ENCODE assay signal across 9 cellular contexts in genomic region chr7:151246161-151247015, GRCh38. TPM values are rescaled to one million over a fixed set of nuclear protein-coding genes. Genes with fewer than 3 reads are reported as not detected.
A peak's percentile ranks its signal among the peaks of the same experiment; 100 is the strongest.
DNase-seq lines count a peak whose midpoint lies in the region; ATAC-seq and TF ChIP-seq lines count a peak whose summit lies in the region.
"Had no signal": no experiment of that assay in that cellular context is flagged by ENCODE, and none has a peak within 500 bp of the region (broad histone marks: within the 10 kb centered on the region; RNA-seq: fewer than 3 reads in every experiment).

No MANE protein-coding gene starts in this region.

- H3K4me1 ChIP-seq in parathyroid adenoma = peaks cover 31% of the 10 kb centered on the region

- H3K27me3 Mint-ChIP-seq in CD4-positive, alpha-beta T cell = peaks cover 64% of the 10 kb centered on the region
- H3K27me3 Mint-ChIP-seq in IgD-negative memory B cell = peaks cover 43% of the 10 kb centered on the region

- intact Hi-C loops in CD4-positive, alpha-beta T cell (cut with DNase I, micrococcal nuclease) = loop anchor here (5.0 to 10.0 kb wide), 2 partner anchors 79 to 82 kb away; partner anchors contain the start of gene GBX1 (in 2 of the 2)

- H3K27me3 ChIP-seq in CD4-positive, alpha-beta T cell (ENCODE audit: control insufficient read depth, insufficient read depth, low read length) = peaks cover 51% of the 10 kb centered on the region
- H3K27me3 ChIP-seq in parathyroid adenoma (ENCODE audit: control insufficient read depth, insufficient read depth, low read length) = no peaks in the 10 kb centered on the region

- no peak overlapping the region for H2AFZ ChIP-seq in parathyroid adenoma

- peaks cover 61% of the 10 kb centered on the region for H3K4me1 Mint-ChIP-seq in CD4-positive, alpha-beta T cell (ENCODE audit: low read depth)
- H3K4me1 Mint-ChIP-seq in IgD-negative memory B cell = peaks cover 16 to 28% (median 25%) of the 10 kb centered on the region in 3 donors

- H3K4me3 ChIP-seq in foreskin fibroblast (ENCODE audit: low read depth in 1 of 2, low read length in 2 of 2) (peak overlapping the region; percentile 75 to 77), parathyroid adenoma (ENCODE audit: low read depth, low read length) (no peak overlapping the region)

- no peak for DNase-seq in CD4-positive, alpha-beta T cell
- peak in 1 of 2 donors; percentile 60 for DNase-seq in foreskin fibroblast
- DNase-seq in NCI-H446 treated with DMSO at 0.1 percent for 48 hours (lab: John Stamatoyannopoulos, UW) = no peak
- DNase-seq in germinal center (ENCODE audit: low spot score) = no peak
- DNase-seq: NCI-H510A treated with DMSO at 0.1 percent for 48 hours had no signal

- CTCF ChIA-PET in CD4-positive, alpha-beta T cell (lab: Charles Lee) = interaction anchor here (0.7 to 2.7 kb wide), 2 partner anchors 39 to 122 kb away, joined by 3 to 15 read pairs; no protein-coding TSS in a partner anchor

- H3K79me2 ChIP-seq in parathyroid adenoma = no peaks in the 10 kb centered on the region

- POLR2A ChIA-PET in CD4-positive, alpha-beta T cell (lab: Charles Lee) = interaction anchor here (1.5 kb wide), 1 partner anchor 20 kb away, joined by 3 read pairs; the partner anchor contains the start of gene ABCF2

- H3K36me3 Mint-ChIP-seq in CD4-positive, alpha-beta T cell (ENCODE audit: low read depth) = no peaks in the 10 kb centered on the region
- H3K36me3 Mint-ChIP-seq in IgD-negative memory B cell = peaks cover 2% of the 10 kb centered on the region

- no peak for TF ChIP-seq CTCF in CD4-positive, alpha-beta T cell (IDR thresholded peaks at IDR 0.05)
- TF ChIP-seq CTCF in foreskin fibroblast (IDR thresholded peaks at IDR 0.05; ENCODE audit: low read depth, low read length) (no peak), parathyroid adenoma (IDR thresholded peaks at IDR 0.05) (no peak)

- H3K4me2 ChIP-seq in parathyroid adenoma (ENCODE audit: low read length) = peak overlapping the region; percentile 95

- no peak for ATAC-seq in CD4-positive, alpha-beta T cell (ENCODE audit: poor library complexity)
- no peak for ATAC-seq in HG03442 (IDR thresholded peaks at IDR 0.05; ENCODE audit: unreplicated experiment)
- ATAC-seq in GM19395 (IDR thresholded peaks at IDR 0.05; ENCODE audit: unreplicated experiment) = no peak

- H3K4me3 Mint-ChIP-seq in CD4-positive, alpha-beta T cell = peak overlapping the region; percentile 63
- H3K4me3 Mint-ChIP-seq in IgD-negative memory B cell = peak overlapping the region; percentile 54 to 75 (median 66)

- no peak overlapping the region for H3K27ac ChIP-seq in CD4-positive, alpha-beta T cell (ENCODE audit: low read depth, low read length)
- no peak overlapping the region for H3K27ac ChIP-seq in parathyroid adenoma

- no peak overlapping the region for H3K27ac Mint-ChIP-seq in CD4-positive, alpha-beta T cell
- H3K27ac Mint-ChIP-seq in IgD-negative memory B cell = no peak overlapping the region

- no peaks in the 10 kb centered on the region for H3K9me3 ChIP-seq in CD4-positive, alpha-beta T cell (ENCODE audit: control insufficient read depth, low read length)
- H3K9me3 ChIP-seq in parathyroid adenoma (ENCODE audit: control insufficient read depth, low read length) = no peaks in the 10 kb centered on the region

- no peak overlapping the region for H3K9ac ChIP-seq in parathyroid adenoma

- H3K9me3 Mint-ChIP-seq in CD4-positive, alpha-beta T cell = no peaks in the 10 kb centered on the region
- no peaks in the 10 kb centered on the region for H3K9me3 Mint-ChIP-seq in IgD-negative memory B cell

- no peaks in the 10 kb centered on the region for H3K36me3 ChIP-seq in parathyroid adenoma (ENCODE audit: control insufficient read depth, insufficient read depth, low read length)

RNA-seq across cellular contexts. Expression of gene SMARCD3, which starts 2.1 kb away (rescaled TPM):
- total RNA-seq in CD4-positive, alpha-beta T cell = 10 to 100 TPM; 11.8 to 14.8 TPM
- polyA plus RNA-seq in IgD-negative memory B cell = 1.1 TPM

RNA-seq across cellular contexts. Expression of gene CHPF2, which starts 14.1 kb away (rescaled TPM):
- total RNA-seq in CD4-positive, alpha-beta T cell = 10 to 100 TPM; 29.6 to 30.5 TPM
- polyA plus RNA-seq in IgD-negative memory B cell = 25.4 TPM

RNA-seq across cellular contexts. Expression of gene ABCF2, which starts 19.4 kb away (rescaled TPM):
- 10 to 100 TPM; 12.3 to 13.2 TPM for total RNA-seq in CD4-positive, alpha-beta T cell
- 34.2 TPM for polyA plus RNA-seq in IgD-negative memory B cell

RNA-seq across cellular contexts. Expression of gene H2BK1, which starts 36.1 kb away (rescaled TPM):
- total RNA-seq in CD4-positive, alpha-beta T cell = not detected
- not detected for polyA plus RNA-seq in IgD-negative memory B cell

RNA-seq across cellular contexts. Expression of gene ASB10, which starts 59.3 kb away (rescaled TPM):
- total RNA-seq in CD4-positive, alpha-beta T cell = not detected
- polyA plus RNA-seq in IgD-negative memory B cell = not detected
